In the genomic region with DNA sequence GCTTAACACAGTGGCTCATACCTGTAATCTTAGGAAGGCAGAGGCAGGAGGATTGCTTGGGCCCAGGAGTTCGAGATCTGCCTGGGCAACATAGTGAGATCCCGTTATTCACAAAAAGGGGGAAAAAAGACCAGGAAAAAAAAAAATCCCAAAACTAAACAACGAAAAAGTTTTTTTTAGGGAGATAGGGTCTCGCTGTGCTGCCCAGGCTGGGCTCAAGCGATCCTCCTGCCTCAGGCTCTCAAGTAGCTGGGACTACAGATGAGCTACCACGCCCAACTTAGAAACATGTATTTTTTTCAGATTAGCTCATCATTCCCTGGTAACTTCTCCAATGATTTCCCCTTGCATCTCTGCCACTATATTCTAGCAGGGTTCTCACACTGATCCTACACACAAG, we compare ENCODE assay signal across 19 cellular contexts. TPM values are rescaled to one million over a fixed set of nuclear protein-coding genes. Genes with fewer than 3 reads are reported as not detected.
A peak's percentile ranks its signal among the peaks of the same experiment; 100 is the strongest.
DNase-seq lines count a peak whose midpoint lies in the region; ATAC-seq and TF ChIP-seq lines count a peak whose summit lies in the region.
"Had no signal": no experiment of that assay in that cellular context is flagged by ENCODE, and none has a peak within 500 bp of the region (broad histone marks: within the 10 kb centered on the region; RNA-seq: fewer than 3 reads in every experiment).

No MANE protein-coding gene starts in this region.

- ATAC-seq in heart left ventricle (no peak), HG02840 (IDR thresholded peaks at IDR 0.05; ENCODE audit: low FRiP score, unreplicated experiment) (no peak), HG03280 (IDR thresholded peaks at IDR 0.05; ENCODE audit: unreplicated experiment) (no peak)
- ATAC-seq: heart right ventricle had no signal

- peaks cover 41% of the 10 kb centered on the region for H3K79me2 ChIP-seq in osteoblast (ENCODE audit: insufficient read depth, low read length)

- peaks cover 14% of the 10 kb centered on the region for H3K4me1 ChIP-seq in cardiac muscle cell (ENCODE audit: low read depth)
- H3K4me1 ChIP-seq in heart left ventricle, result peaks cover 3 to 92% (median 56%) of the 10 kb centered on the region in 12 donors
- H3K4me1 ChIP-seq in esophagus muscularis mucosa, result peaks cover 71 to 97% (median 95%) of the 10 kb centered on the region in 4 donors
- H3K4me1 ChIP-seq in osteoblast (ENCODE audit: insufficient read depth, low read length), result peaks cover 67% of the 10 kb centered on the region
- peaks cover 84% of the 10 kb centered on the region for H3K4me1 ChIP-seq in vagina

- no peak for DNase-seq in cardiac muscle cell (ENCODE audit: low read depth in 1 of 2, low spot score in 1 of 2)
- no peak for DNase-seq in heart left ventricle
- DNase-seq in esophagus muscularis mucosa (ENCODE audit: extremely low spot score), result no peak
- DNase-seq in osteoblast (ENCODE audit: insufficient read length, low spot score, missing footprints), result no peak
- no peak for DNase-seq in vagina (ENCODE audit: extremely low spot score in 2 of 2)
- DNase-seq in substantia nigra (lab: John Stamatoyannopoulos, UW), result no peak
- DNase-seq: activated CD4-positive, alpha-beta T cell treated with anti-CD3 and anti-CD28 coated beads, Interleukin-2, amount 50 U/mL, for 4 hours; Calu3; heart right ventricle; NCI-H524; retina; stimulated activated CD4-positive, alpha-beta T cell treated with anti-CD3 and anti-CD28 coated beads, Interleukin-12 subunit alpha, Interleukin-12 subunit beta, amount 100 ng/mL, for 4 hours; stomach; WERI-Rb-1 had no signal

- H3K4me3 ChIP-seq in cardiac muscle cell (no peak overlapping the region), heart left ventricle (no peak overlapping the region), esophagus muscularis mucosa (no peak overlapping the region), osteoblast (ENCODE audit: insufficient read depth, low read length) (no peak overlapping the region), vagina (no peak overlapping the region)
- H3K4me3 ChIP-seq: BLaER1 treated with 17β-estradiol and CSF1 and Interleukin-3, amounts not matched to agents 10 nM and 100 nM; breast epithelium; coronary artery; heart right ventricle; stomach had no signal

- intact Hi-C loops in heart left ventricle (cut with DNase I) (loop anchor here in 1 of 10 donors (10.0 kb wide), 1 partner anchor 51 kb away; the partner anchor contains the start of gene MECP2), esophagus muscularis mucosa (cut with DNase I) (no loop called here), vagina (cut with DNase I) (no loop called here)

- no peak overlapping the region for H3K4me2 ChIP-seq in osteoblast (ENCODE audit: insufficient read depth, low read length)

- H3K27me3 ChIP-seq in cardiac muscle cell, result no peaks in the 10 kb centered on the region
- H3K27me3 ChIP-seq in heart left ventricle, result peaks cover 0 to 50% (median 0%) of the 10 kb centered on the region in 9 donors
- no peaks in the 10 kb centered on the region for H3K27me3 ChIP-seq in esophagus muscularis mucosa
- H3K27me3 ChIP-seq in osteoblast (ENCODE audit: insufficient read depth, low read length), result peaks cover 6% of the 10 kb centered on the region
- H3K27me3 ChIP-seq in vagina, result no peaks in the 10 kb centered on the region
- H3K27me3 ChIP-seq: stomach had no signal

- TF ChIP-seq EP300 in esophagus muscularis mucosa (IDR thresholded peaks at IDR 0.05), result no peak

- TF ChIP-seq POLR2A in heart left ventricle (IDR thresholded peaks at IDR 0.05) (no peak), esophagus muscularis mucosa (IDR thresholded peaks at IDR 0.05; ENCODE audit: low read depth) (no peak), vagina (IDR thresholded peaks at IDR 0.05) (no peak)

- H3K27ac ChIP-seq in cardiac muscle cell (peak overlapping the region; percentile 4), heart left ventricle (peak overlapping the region in 1 of 12 donors; percentile 72), esophagus muscularis mucosa (replicated peaks in 1 of 4) (peak overlapping the region; percentile 5 to 74 (median 60)), osteoblast (ENCODE audit: low read depth, low read length) (peak overlapping the region; percentile 85), vagina (peak overlapping the region; percentile 58), substantia nigra (ENCODE audit: low read depth, low read length, poor library complexity, severe bottlenecking) (no peak overlapping the region)
- H3K27ac ChIP-seq: heart right ventricle, WERI-Rb-1 had no signal

- 76 to 97% (median 86%) methylated on average over 6 of the region's 6 CpGs for WGBS in heart left ventricle, 4 donors
- WGBS in esophagus muscularis mucosa, result 80% methylated on average over 6 of the region's 6 CpGs

- no peaks in the 10 kb centered on the region for H3K36me3 ChIP-seq in cardiac muscle cell
- H3K36me3 ChIP-seq in heart left ventricle, result peaks cover 0 to 10% (median 0%) of the 10 kb centered on the region in 9 donors
- H3K36me3 ChIP-seq in esophagus muscularis mucosa, result peaks cover 0 to 5% (median 2%) of the 10 kb centered on the region in 4 donors
- no peaks in the 10 kb centered on the region for H3K36me3 ChIP-seq in osteoblast (ENCODE audit: insufficient read depth, low read length)
- no peaks in the 10 kb centered on the region for H3K36me3 ChIP-seq in vagina
- H3K36me3 ChIP-seq: breast epithelium had no signal

- no peak overlapping the region for H2AFZ ChIP-seq in osteoblast (ENCODE audit: low read length)

- TF ChIP-seq CTCF in cardiac muscle cell (IDR thresholded peaks at IDR 0.05; ENCODE audit: low read depth, low read length) (no peak), heart left ventricle (IDR thresholded peaks at IDR 0.05) (no peak), esophagus muscularis mucosa (IDR thresholded peaks at IDR 0.05) (no peak), osteoblast (IDR thresholded peaks at IDR 0.05; ENCODE audit: extremely low read depth, low read depth, low read length) (no peak), vagina (IDR thresholded peaks at IDR 0.05) (no peak)

- no peaks in the 10 kb centered on the region for H4K20me1 ChIP-seq in osteoblast (ENCODE audit: insufficient read depth, low read length)

- H3K9me3 ChIP-seq in cardiac muscle cell (ENCODE audit: low read depth) (no peaks in the 10 kb centered on the region), heart left ventricle (no peaks in the 10 kb centered on the region), esophagus muscularis mucosa (no peaks in the 10 kb centered on the region), osteoblast (ENCODE audit: low read depth, low read length) (no peaks in the 10 kb centered on the region), vagina (no peaks in the 10 kb centered on the region)
- H3K9me3 ChIP-seq: BLaER1 treated with 17β-estradiol and CSF1 and Interleukin-3, amounts not matched to agents 10 nM and 100 nM; breast epithelium; heart right ventricle; stomach had no signal

RNA-seq across cellular contexts. Expression of gene IRAK1, which starts 24.3 kb away (rescaled TPM):
- 22.7 and 27.3 TPM in 2 replicates for total RNA-seq in cardiac muscle cell
- 31.1 and 31.7 TPM in 2 replicates for polyA plus RNA-seq in cardiac muscle cell
- 10 to 100 TPM; 22.0 to 79.2 (median 29.7) TPM for total RNA-seq in heart left ventricle
- polyA plus RNA-seq in heart left ventricle, result 10 to 100 TPM; 23.8 to 89.3 TPM
- 10 to 100 TPM; 50.5 to 74.9 (median 67.6) TPM for total RNA-seq in esophagus muscularis mucosa
- total RNA-seq in osteoblast, result 99.5 and 100 TPM in 2 replicates
- 46.7 TPM for total RNA-seq in vagina

RNA-seq across cellular contexts. Expression of gene MECP2, which starts 53.5 kb away (rescaled TPM):
- total RNA-seq in cardiac muscle cell, result 57.2 and 64.5 TPM in 2 replicates
- polyA plus RNA-seq in cardiac muscle cell, result 15.6 and 17.9 TPM in 2 replicates
- 10 to 100 TPM; 24.6 to 83.3 (median 37.1) TPM for total RNA-seq in heart left ventricle
- 10 to 100 TPM; 22.7 to 28.6 TPM for polyA plus RNA-seq in heart left ventricle
- total RNA-seq in esophagus muscularis mucosa, result 10 to 100 TPM; 57.7 to 79.4 (median 64.8) TPM
- total RNA-seq in osteoblast, result 31.1 and 33.3 TPM in 2 replicates
- total RNA-seq in vagina, result 38.5 TPM
